In the genomic region with DNA sequence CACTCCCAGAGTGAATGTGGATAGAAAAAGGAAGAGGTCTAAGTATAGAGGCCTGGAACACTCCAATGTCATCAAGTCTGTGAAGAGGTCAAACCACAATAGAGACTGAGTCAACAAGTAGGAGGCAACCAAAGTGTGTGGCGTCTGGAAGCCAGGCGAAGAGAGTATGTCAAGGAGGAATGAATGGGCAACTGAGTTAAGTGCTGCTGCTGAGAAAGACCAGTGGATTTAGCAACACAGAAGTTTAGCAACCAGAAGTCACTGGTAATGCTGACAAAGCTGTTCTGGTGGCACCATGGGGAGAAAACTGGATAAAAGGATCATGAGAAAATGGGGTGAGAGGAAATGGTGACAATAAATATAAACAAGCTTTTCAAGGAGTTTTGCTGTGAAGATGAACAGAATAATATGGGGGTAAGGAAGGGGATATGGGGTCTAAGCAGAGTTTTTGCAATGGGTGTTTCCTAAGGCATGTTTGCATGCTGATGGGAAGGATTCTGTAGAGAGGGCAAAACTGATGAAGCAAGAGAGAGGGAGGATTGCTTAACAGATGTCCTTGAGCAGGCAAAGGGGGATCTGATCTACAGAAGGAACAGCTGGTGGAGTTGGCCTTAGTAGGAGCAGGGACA, we compare ENCODE assay signal across 1 cellular context.
TF ChIP-seq lines count a peak whose summit lies in the region.

No MANE protein-coding gene starts in this region.

TF ChIP-seq in K562, 482 proteins besides CTCF, POLR2A, EP300 and RAD21 (continued from another document and continues in another):
- no peak for TF ChIP-seq ZNF175 (CRISPR knock-in tag; IDR thresholded peaks at IDR 0.05; ENCODE audit: low read depth)
- no peak for TF ChIP-seq FOS (IDR thresholded peaks at IDR 0.05; ENCODE audit: extremely low read depth, insufficient read length)
- no peak for TF ChIP-seq SAP30 (IDR thresholded peaks at IDR 0.05; ENCODE audit: borderline replicate concordance, insufficient read depth, low read depth, low read length, poor library complexity, severe bottlenecking)
- no peak for TF ChIP-seq HNRNPH1 (optimal IDR thresholded peaks at IDR 0.05; ENCODE audit: low read depth, low read length)
- TF ChIP-seq SRF (CRISPR knock-in tag; IDR thresholded peaks at IDR 0.05): no peak
- TF ChIP-seq ZNF121 (CRISPR knock-in tag; conservative IDR thresholded peaks at IDR 0.05): no peak
- TF ChIP-seq NEUROD1 (IDR thresholded peaks at IDR 0.05; ENCODE audit: borderline replicate concordance, low read depth, low read length, partially characterized antibody): no peak
- TF ChIP-seq, protein P1, sequence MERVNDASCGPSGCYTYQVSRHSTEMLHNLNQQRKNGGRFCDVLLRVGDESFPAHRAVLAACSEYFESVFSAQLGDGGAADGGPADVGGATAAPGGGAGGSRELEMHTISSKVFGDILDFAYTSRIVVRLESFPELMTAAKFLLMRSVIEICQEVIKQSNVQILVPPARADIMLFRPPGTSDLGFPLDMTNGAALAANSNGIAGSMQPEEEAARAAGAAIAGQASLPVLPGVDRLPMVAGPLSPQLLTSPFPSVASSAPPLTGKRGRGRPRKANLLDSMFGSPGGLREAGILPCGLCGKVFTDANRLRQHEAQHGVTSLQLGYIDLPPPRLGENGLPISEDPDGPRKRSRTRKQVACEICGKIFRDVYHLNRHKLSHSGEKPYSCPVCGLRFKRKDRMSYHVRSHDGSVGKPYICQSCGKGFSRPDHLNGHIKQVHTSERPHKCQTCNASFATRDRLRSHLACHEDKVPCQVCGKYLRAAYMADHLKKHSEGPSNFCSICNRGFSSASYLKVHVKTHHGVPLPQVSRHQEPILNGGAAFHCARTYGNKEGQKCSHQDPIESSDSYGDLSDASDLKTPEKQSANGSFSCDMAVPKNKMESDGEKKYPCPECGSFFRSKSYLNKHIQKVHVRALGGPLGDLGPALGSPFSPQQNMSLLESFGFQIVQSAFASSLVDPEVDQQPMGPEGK (CRISPR knock-in tag; IDR thresholded peaks at IDR 0.05; ENCODE audit: borderline replicate concordance): no peak
- no peak for TF ChIP-seq COPS2 (conservative IDR thresholded peaks at IDR 0.05)
- peak; percentile 67; the same call in 1 of the 2 replicates for TF ChIP-seq MAFF (IDR thresholded peaks at IDR 0.05; ENCODE audit: low read length)
- no peak for TF ChIP-seq TAF9B (IDR thresholded peaks at IDR 0.05; ENCODE audit: partially characterized antibody)
- TF ChIP-seq, protein P2, sequence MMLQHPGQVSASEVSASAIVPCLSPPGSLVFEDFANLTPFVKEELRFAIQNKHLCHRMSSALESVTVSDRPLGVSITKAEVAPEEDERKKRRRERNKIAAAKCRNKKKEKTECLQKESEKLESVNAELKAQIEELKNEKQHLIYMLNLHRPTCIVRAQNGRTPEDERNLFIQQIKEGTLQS (IDR thresholded peaks at IDR 0.05): peak; percentile 59; the same call in 1 of the 2 replicates
- TF ChIP-seq, protein P2 (CRISPR knock-in tag; conservative IDR thresholded peaks at IDR 0.05): no peak
- TF ChIP-seq NFATC3 (IDR thresholded peaks at IDR 0.05): no peak
- TF ChIP-seq TOE1 (IDR thresholded peaks at IDR 0.05; ENCODE audit: borderline replicate concordance): no peak
- TF ChIP-seq TOE1 (CRISPR knock-in tag; IDR thresholded peaks at IDR 0.05; ENCODE audit: borderline replicate concordance, low read depth): no peak
- no peak for TF ChIP-seq CREBBP (IDR thresholded peaks at IDR 0.05; ENCODE audit: low read depth, low read length)
- TF ChIP-seq, protein P3, sequence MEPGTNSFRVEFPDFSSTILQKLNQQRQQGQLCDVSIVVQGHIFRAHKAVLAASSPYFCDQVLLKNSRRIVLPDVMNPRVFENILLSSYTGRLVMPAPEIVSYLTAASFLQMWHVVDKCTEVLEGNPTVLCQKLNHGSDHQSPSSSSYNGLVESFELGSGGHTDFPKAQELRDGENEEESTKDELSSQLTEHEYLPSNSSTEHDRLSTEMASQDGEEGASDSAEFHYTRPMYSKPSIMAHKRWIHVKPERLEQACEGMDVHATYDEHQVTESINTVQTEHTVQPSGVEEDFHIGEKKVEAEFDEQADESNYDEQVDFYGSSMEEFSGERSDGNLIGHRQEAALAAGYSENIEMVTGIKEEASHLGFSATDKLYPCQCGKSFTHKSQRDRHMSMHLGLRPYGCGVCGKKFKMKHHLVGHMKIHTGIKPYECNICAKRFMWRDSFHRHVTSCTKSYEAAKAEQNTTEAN (CRISPR knock-in tag; IDR thresholded peaks at IDR 0.05): no peak
- TF ChIP-seq, protein P4, sequence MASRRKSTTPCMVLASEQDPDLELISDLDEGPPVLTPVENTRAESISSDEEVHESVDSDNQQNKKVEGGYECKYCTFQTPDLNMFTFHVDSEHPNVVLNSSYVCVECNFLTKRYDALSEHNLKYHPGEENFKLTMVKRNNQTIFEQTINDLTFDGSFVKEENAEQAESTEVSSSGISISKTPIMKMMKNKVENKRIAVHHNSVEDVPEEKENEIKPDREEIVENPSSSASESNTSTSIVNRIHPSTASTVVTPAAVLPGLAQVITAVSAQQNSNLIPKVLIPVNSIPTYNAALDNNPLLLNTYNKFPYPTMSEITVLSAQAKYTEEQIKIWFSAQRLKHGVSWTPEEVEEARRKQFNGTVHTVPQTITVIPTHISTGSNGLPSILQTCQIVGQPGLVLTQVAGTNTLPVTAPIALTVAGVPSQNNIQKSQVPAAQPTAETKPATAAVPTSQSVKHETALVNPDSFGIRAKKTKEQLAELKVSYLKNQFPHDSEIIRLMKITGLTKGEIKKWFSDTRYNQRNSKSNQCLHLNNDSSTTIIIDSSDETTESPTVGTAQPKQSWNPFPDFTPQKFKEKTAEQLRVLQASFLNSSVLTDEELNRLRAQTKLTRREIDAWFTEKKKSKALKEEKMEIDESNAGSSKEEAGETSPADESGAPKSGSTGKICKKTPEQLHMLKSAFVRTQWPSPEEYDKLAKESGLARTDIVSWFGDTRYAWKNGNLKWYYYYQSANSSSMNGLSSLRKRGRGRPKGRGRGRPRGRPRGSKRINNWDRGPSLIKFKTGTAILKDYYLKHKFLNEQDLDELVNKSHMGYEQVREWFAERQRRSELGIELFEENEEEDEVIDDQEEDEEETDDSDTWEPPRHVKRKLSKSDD (conservative IDR thresholded peaks at IDR 0.05; ENCODE audit: low read length): no peak
- TF ChIP-seq HDGF (IDR thresholded peaks at IDR 0.05): no peak
- TF ChIP-seq MCM3 (IDR thresholded peaks at IDR 0.05): no peak
- TF ChIP-seq MED1 (CRISPR knock-in tag; IDR thresholded peaks at IDR 0.05; ENCODE audit: borderline replicate concordance): no peak
- TF ChIP-seq PTRF (tag; IDR thresholded peaks at IDR 0.05): no peak
- TF ChIP-seq NUFIP1 (IDR thresholded peaks at IDR 0.05; ENCODE audit: partially characterized antibody): no peak
- TF ChIP-seq, protein P5, sequence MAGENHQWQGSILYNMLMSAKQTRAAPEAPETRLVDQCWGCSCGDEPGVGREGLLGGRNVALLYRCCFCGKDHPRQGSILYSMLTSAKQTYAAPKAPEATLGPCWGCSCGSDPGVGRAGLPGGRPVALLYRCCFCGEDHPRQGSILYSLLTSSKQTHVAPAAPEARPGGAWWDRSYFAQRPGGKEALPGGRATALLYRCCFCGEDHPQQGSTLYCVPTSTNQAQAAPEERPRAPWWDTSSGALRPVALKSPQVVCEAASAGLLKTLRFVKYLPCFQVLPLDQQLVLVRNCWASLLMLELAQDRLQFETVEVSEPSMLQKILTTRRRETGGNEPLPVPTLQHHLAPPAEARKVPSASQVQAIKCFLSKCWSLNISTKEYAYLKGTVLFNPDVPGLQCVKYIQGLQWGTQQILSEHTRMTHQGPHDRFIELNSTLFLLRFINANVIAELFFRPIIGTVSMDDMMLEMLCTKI (IDR thresholded peaks at IDR 0.05; ENCODE audit: partially characterized antibody): no peak
- TF ChIP-seq HOXB6 (CRISPR knock-in tag; IDR thresholded peaks at IDR 0.05; ENCODE audit: borderline replicate concordance): no peak
- TF ChIP-seq HDAC1 (IDR thresholded peaks at IDR 0.05): peak in 1 of 2 experiments; percentile 85; a peak in 2 of 4 replicates
- TF ChIP-seq, protein P6, sequence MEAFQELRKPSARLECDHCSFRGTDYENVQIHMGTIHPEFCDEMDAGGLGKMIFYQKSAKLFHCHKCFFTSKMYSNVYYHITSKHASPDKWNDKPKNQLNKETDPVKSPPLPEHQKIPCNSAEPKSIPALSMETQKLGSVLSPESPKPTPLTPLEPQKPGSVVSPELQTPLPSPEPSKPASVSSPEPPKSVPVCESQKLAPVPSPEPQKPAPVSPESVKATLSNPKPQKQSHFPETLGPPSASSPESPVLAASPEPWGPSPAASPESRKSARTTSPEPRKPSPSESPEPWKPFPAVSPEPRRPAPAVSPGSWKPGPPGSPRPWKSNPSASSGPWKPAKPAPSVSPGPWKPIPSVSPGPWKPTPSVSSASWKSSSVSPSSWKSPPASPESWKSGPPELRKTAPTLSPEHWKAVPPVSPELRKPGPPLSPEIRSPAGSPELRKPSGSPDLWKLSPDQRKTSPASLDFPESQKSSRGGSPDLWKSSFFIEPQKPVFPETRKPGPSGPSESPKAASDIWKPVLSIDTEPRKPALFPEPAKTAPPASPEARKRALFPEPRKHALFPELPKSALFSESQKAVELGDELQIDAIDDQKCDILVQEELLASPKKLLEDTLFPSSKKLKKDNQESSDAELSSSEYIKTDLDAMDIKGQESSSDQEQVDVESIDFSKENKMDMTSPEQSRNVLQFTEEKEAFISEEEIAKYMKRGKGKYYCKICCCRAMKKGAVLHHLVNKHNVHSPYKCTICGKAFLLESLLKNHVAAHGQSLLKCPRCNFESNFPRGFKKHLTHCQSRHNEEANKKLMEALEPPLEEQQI (IDR thresholded peaks at IDR 0.05): no peak
- TF ChIP-seq, protein P7, sequence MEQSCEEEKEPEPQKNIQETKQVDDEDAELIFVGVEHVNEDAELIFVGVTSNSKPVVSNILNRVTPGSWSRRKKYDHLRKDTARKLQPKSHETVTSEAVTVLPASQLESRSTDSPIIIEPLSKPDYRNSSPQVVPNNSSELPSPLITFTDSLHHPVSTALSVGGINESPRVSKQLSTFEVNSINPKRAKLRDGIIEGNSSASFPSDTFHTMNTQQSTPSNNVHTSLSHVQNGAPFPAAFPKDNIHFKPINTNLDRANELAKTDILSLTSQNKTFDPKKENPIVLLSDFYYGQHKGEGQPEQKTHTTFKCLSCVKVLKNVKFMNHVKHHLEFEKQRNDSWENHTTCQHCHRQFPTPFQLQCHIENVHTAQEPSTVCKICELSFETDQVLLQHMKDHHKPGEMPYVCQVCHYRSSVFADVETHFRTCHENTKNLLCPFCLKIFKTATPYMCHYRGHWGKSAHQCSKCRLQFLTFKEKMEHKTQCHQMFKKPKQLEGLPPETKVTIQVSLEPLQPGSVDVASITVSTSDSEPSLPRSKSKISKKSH (CRISPR knock-in tag; IDR thresholded peaks at IDR 0.05): no peak
- TF ChIP-seq PPARD (CRISPR knock-in tag; IDR thresholded peaks at IDR 0.05): no peak
- TF ChIP-seq GTF2F1 (IDR thresholded peaks at IDR 0.05; ENCODE audit: low read depth, low read length): no peak
- no peak for TF ChIP-seq PYGO2 (tag; IDR thresholded peaks at IDR 0.05)
- TF ChIP-seq ZNF785 (CRISPR knock-in tag; IDR thresholded peaks at IDR 0.05): no peak
- TF ChIP-seq CBX2 (IDR thresholded peaks at IDR 0.05; ENCODE audit: insufficient read depth, low read length, poor library complexity, severe bottlenecking): no peak
- TF ChIP-seq, protein P8, sequence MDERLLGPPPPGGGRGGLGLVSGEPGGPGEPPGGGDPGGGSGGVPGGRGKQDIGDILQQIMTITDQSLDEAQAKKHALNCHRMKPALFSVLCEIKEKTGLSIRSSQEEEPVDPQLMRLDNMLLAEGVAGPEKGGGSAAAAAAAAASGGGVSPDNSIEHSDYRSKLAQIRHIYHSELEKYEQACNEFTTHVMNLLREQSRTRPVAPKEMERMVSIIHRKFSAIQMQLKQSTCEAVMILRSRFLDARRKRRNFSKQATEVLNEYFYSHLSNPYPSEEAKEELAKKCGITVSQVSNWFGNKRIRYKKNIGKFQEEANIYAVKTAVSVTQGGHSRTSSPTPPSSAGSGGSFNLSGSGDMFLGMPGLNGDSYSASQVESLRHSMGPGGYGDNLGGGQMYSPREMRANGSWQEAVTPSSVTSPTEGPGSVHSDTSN (CRISPR knock-in tag; IDR thresholded peaks at IDR 0.05; ENCODE audit: low read depth): no peak
- TF ChIP-seq, protein P8 (tag; conservative IDR thresholded peaks at IDR 0.05; ENCODE audit: low read depth): 0 out of 2 replicates have a peak, but pooled peaks have one; percentile 35
- TF ChIP-seq BACH1 (tag; IDR thresholded peaks at IDR 0.05): no peak
- TF ChIP-seq HNRNPL (IDR thresholded peaks at IDR 0.05; ENCODE audit: low read depth, low read length): no peak
- no peak for TF ChIP-seq RBM15 (IDR thresholded peaks at IDR 0.05; ENCODE audit: insufficient read depth, low read length)
- 0 out of 2 replicates have a peak, but pooled peaks have one; percentile 47 for TF ChIP-seq DIDO1 (tag; IDR thresholded peaks at IDR 0.05; ENCODE audit: low read depth)
- TF ChIP-seq ZNF140 (CRISPR knock-in tag; IDR thresholded peaks at IDR 0.05): no peak
- peak; percentile 85; the same call in 1 of the 2 replicates for TF ChIP-seq SMARCE1 (IDR thresholded peaks at IDR 0.05)
- TF ChIP-seq, protein P9, sequence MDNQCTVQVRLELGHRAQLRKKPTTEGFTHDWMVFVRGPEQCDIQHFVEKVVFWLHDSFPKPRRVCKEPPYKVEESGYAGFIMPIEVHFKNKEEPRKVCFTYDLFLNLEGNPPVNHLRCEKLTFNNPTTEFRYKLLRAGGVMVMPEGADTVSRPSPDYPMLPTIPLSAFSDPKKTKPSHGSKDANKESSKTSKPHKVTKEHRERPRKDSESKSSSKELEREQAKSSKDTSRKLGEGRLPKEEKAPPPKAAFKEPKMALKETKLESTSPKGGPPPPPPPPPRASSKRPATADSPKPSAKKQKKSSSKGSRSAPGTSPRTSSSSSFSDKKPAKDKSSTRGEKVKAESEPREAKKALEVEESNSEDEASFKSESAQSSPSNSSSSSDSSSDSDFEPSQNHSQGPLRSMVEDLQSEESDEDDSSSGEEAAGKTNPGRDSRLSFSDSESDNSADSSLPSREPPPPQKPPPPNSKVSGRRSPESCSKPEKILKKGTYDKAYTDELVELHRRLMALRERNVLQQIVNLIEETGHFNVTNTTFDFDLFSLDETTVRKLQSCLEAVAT (IDR thresholded peaks at IDR 0.05): peak in 1 of 2 experiments; percentile 94; a peak in 2 of 4 replicates
